ENCODE assay signal across 9 cellular contexts in the genomic region with DNA sequence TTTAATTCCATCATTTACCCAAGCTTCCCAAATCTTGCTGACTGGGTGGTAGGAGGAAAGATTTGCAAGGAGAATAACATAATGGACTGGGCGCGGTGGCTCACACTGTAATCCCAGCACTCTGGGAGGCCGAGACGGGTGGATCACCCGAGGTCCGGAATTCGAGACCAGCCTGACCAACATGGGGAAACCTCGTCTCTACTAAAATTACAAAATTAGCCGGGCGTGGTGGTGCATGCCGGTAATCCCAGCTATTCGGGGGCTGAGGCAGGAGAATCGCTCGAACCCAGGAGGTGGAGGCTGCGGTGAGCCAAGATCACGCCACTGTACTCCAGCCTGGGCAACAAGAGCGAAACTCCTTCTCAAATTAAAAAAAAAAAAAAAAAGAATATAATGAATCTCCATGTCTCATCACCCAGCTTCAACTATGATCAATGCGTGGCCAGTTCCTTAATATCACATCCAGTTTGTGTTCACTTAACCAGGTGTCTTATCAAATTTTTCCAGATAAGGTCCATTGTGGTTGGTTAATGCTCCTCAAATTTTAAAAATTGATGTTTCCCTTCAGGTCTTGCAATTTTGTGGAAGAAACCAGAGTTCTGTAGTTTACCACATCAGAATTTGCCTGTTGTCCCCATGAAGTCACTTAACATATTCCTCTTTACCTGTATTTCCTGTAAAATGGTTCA. TPM values are rescaled to one million over a fixed set of nuclear protein-coding genes. Genes with fewer than 3 reads are reported as not detected.
A peak's percentile ranks its signal among the peaks of the same experiment; 100 is the strongest.
DNase-seq lines count a peak whose midpoint lies in the region; ATAC-seq, FAIRE-seq and TF ChIP-seq lines count a peak whose summit lies in the region.
"Had no signal": no experiment of that assay in that cellular context is flagged by ENCODE, and none has a peak within 500 bp of the region (broad histone marks: within the 10 kb centered on the region; RNA-seq: fewer than 3 reads in every experiment).

No MANE protein-coding gene starts in this region.

- no peak for ATAC-seq in GM12878
- no peak for ATAC-seq in HG03469 (IDR thresholded peaks at IDR 0.05; ENCODE audit: unreplicated experiment)
- no peak for ATAC-seq in GM19351 (IDR thresholded peaks at IDR 0.05; ENCODE audit: unreplicated experiment)

- H4K20me1 ChIP-seq in KMS-11 (ENCODE audit: insufficient read depth) (no peaks in the 10 kb centered on the region), GM12878 (ENCODE audit: control insufficient read depth, insufficient read depth) (peaks cover 3% of the 10 kb centered on the region; the same call in 1 of the 2 replicates)

- no peak for TF ChIP-seq EP300 in GM12878 (IDR thresholded peaks at IDR 0.05; ENCODE audit: borderline replicate concordance in 1 of 2, control insufficient read depth in 1 of 2, low read depth in 2 of 2, low read length in 2 of 2)

- H3K27me3 Mint-ChIP-seq in nephron (ENCODE audit: low read depth), result no peaks in the 10 kb centered on the region

- H3K27ac Mint-ChIP-seq in nephron, result peak overlapping the region; percentile 80 to 96 (median 93)

- CTCF ChIA-PET in GM12878 (lab: Yijun Ruan, JAX), result interaction anchor here (1.2 kb wide), 1 partner anchor 8 kb away, joined by 4 read pairs; no protein-coding TSS in a partner anchor

- peaks cover 29% of the 10 kb centered on the region for H3K4me1 Mint-ChIP-seq in nephron

- peaks cover 70% of the 10 kb centered on the region for H3K36me3 Mint-ChIP-seq in nephron (ENCODE audit: low read depth)

- TF ChIP-seq POLR2A in GM12878 (IDR thresholded peaks at IDR 0.05; ENCODE audit: low read depth, low read length), result no peak

- peak overlapping the region; percentile 80; the same call in 1 of the 2 replicates for H2AFZ ChIP-seq in KMS-11 (ENCODE audit: low read depth)
- no peak overlapping the region for H2AFZ ChIP-seq in GM12878 (ENCODE audit: control insufficient read depth, low read depth, low read length)

- H3K27ac ChIP-seq in C4-2B (peak overlapping the region; percentile 97; the same call in 1 of the 2 replicates), KMS-11 (peak overlapping the region; percentile 84; the same call in 1 of the 2 replicates), GM12878 (ENCODE audit: control insufficient read depth, insufficient read depth) (peak overlapping the region; percentile 41; the same call in 1 of the 2 replicates)

- no peak for TF ChIP-seq CTCF in C4-2B (conservative IDR thresholded peaks at IDR 0.05)
- no peak for TF ChIP-seq CTCF in KMS-11 (conservative IDR thresholded peaks at IDR 0.05; ENCODE audit: low read depth, low read length)
- no peak for TF ChIP-seq CTCF in GM12878 (IDR thresholded peaks at IDR 0.05 in 2 of 3, conservative IDR thresholded peaks at IDR 0.05 in 1 of 3; ENCODE audit: control insufficient read depth in 2 of 3, extremely low read depth in 1 of 3, insufficient read depth in 1 of 3, low read depth in 3 of 3, low read length in 3 of 3)
- no peak for TF ChIP-seq CTCF in nephron (IDR thresholded peaks at IDR 0.05; ENCODE audit: unreplicated experiment in 3 of 3)

- H3K27me3 ChIP-seq in KMS-11 (ENCODE audit: insufficient read depth, low read depth) (no peaks in the 10 kb centered on the region), GM12878 (replicated peaks in 1 of 2; ENCODE audit: control insufficient read depth in 2 of 2, insufficient read depth in 2 of 2, low read length in 1 of 2) (no peaks in the 10 kb centered on the region)

- H3K79me2 ChIP-seq in KMS-11 (ENCODE audit: insufficient read depth, low read depth) (peaks cover 28% of the 10 kb centered on the region), GM12878 (ENCODE audit: control insufficient read depth, insufficient read depth, low read length) (peaks cover 27% of the 10 kb centered on the region)

- in situ Hi-C loops in GM12878 (cut with MboI), result no loop called here

- intact Hi-C loops in GM12878 (cut with micrococcal nuclease; ENCODE audit: unreplicated experiment), result loop anchor here (1.0 kb wide), 2 partner anchors 10 to 28 kb away; a partner anchor contains a TSS

- DNase-seq in GM12878 (ENCODE audit: low read depth, low spot score) (no peak), SW480 (ENCODE audit: low spot score) (no peak), GDM1 (lab: John Stamatoyannopoulos, UW) (no peak)

- POLR2A ChIA-PET in GM12878 (lab: Charles Lee), result interaction anchor here (0.6 to 2.0 kb wide), 6 partner anchors 8 to 50 kb away, joined by 3 to 6 read pairs (median 4); a partner anchor contains a TSS

- H3K9ac ChIP-seq in KMS-11, result peak overlapping the region; percentile 96; the same call in 1 of the 2 replicates
- H3K9ac ChIP-seq in GM12878 (ENCODE audit: control insufficient read depth, insufficient read depth, low read length), result no peak overlapping the region

- no peak for FAIRE-seq in GM12878 (lab: Jason Lieb, UNC)

- RAD21 ChIA-PET in GM12878 (lab: Charles Lee; ENCODE audit: unreplicated experiment), result interaction anchor here (1.6 kb wide), 1 partner anchor 65 kb away, joined by 3 read pairs; a partner anchor contains a TSS

- H3K9me3 Mint-ChIP-seq in nephron, result no peaks in the 10 kb centered on the region

- H3K4me3 Mint-ChIP-seq in nephron, result peak overlapping the region; percentile 98 to 100 (median 98)

- H3K36me3 ChIP-seq in KMS-11 (ENCODE audit: insufficient read depth) (peaks cover 17% of the 10 kb centered on the region; the same call in 1 of the 2 replicates), GM12878 (ENCODE audit: control insufficient read depth in 2 of 2, insufficient read depth in 2 of 2, low read length in 1 of 2) (peaks cover 22 to 37% of the 10 kb centered on the region in 2 experiments)

- H3K4me3 ChIP-seq in KMS-11 (IDR thresholded peaks at IDR 0.05; ENCODE audit: insufficient read depth, low read depth, low read length) (peak overlapping the region; percentile 15), GM12878 (peak overlapping the region; percentile 63; the same call in 1 of the 2 replicates)

- peak overlapping the region; percentile 97 for H3K4me2 ChIP-seq in KMS-11
- H3K4me2 ChIP-seq in GM12878 (ENCODE audit: control insufficient read depth, insufficient read depth), result peak overlapping the region; percentile 73; the same call in 1 of the 2 replicates

- WGBS in GM12878 (ENCODE audit: insufficient coverage, insufficient replicate concordance, low lambda C conversion rate, missing lambda C conversion rate), result 92% methylated on average over 12 of the region's 18 CpGs

- BruUV-seq in GM12878 (replicated peaks; lab: Mats Ljungman, UMichigan), result no TSS peak

- no peaks in the 10 kb centered on the region for H3K9me3 ChIP-seq in GM12878 (replicated peaks; ENCODE audit: control insufficient read depth, insufficient read depth, low read length)

- TF ChIP-seq RAD21 in GM12878 (IDR thresholded peaks at IDR 0.05; ENCODE audit: insufficient read depth, low read depth, low read length), result no peak

- H3K4me1 ChIP-seq in KMS-11 (ENCODE audit: low read depth, poor library complexity, severe bottlenecking) (peaks cover 16% of the 10 kb centered on the region), GM12878 (ENCODE audit: control insufficient read depth, insufficient read depth, low read length) (0 out of 2 replicates have a peak, but pooled peaks cover 4% of the 10 kb centered on the region)

- SMC1A ChIA-PET in GM12878 (lab: Charles Lee; ENCODE audit: uncharacterized antibody, unreplicated experiment), result interaction anchor here (0.6 kb wide), 1 partner anchor 75 kb away, joined by 4 read pairs; no protein-coding TSS in a partner anchor

RNA-seq across cellular contexts. Expression of a gene that starts 1.3 kb away (rescaled TPM):
- total RNA-seq in GM12878 (2013; cell fraction: nucleolus; rRNA removed), result 51.7 and 54.6 TPM in 2 replicates
- total RNA-seq in GM12878 (2014; rRNA removed) (46.6 and 49.4 TPM in 2 replicates), GM12878 (2014; rRNA removed; fragmentation: Illumina TruSeq; extraction: Trizol) (25.7 and 25.8 TPM in 2 replicates), GM12878 (2021) (56.1 and 61.8 TPM in 2 replicates)
- polyA plus RNA-seq in GM12878 (2011; ENCODE audit: low read depth), result 21.7 TPM
- polyA plus RNA-seq in GM12878 (2011; rRNA removed) (30.8 and 44.4 TPM in 2 replicates), GM12878 (2014; fragmentation: Illumina TruSeq; extraction: Trizol) (21.0 and 36.9 TPM in 2 replicates), GM12878 (2014; fragmentation: Nextera tagmentation; extraction: Ambion mirVana) (1 to 10 TPM; 6.1 to 8.1 TPM), GM12878 (2014; rRNA removed) (70.6 and 81.7 TPM in 2 replicates), GM12878 (2016; fragmentation: Nextera tagmentation; extraction: Ambion mirVana) (10 to 100 TPM; 66.8 to 71.3 TPM)
- 54.9 and 80.9 TPM in 2 replicates for polyA plus RNA-seq in GM12878 (2011; cell fraction: cytosol; rRNA removed)
- 273 and 282 TPM in 2 replicates for polyA plus RNA-seq in GM12878 (2011; cell fraction: nucleus; rRNA removed)
- polyA plus RNA-seq in GM12878 (2012), result 40.9 and 45.8 TPM in 2 replicates
- 53.6 and 96.3 TPM in 2 replicates for polyA minus RNA-seq in GM12878 (2011; rRNA and poly(A)+ RNA removed)
- polyA minus RNA-seq in GM12878 (2011; cell fraction: cytosol; rRNA and poly(A)+ RNA removed), result 22.8 and 23.0 TPM in 2 replicates
- 96.4 and 138 TPM in 2 replicates for polyA minus RNA-seq in GM12878 (2011; cell fraction: nucleus; rRNA and poly(A)+ RNA removed)

RNA-seq across cellular contexts. Expression of a gene that starts 10.0 kb away (rescaled TPM):
- total RNA-seq in GM12878 (2013; cell fraction: nucleolus; rRNA removed), result 83.0 and 85.8 TPM in 2 replicates
- total RNA-seq in GM12878 (2014; rRNA removed) (148 and 159 TPM in 2 replicates), GM12878 (2014; rRNA removed; fragmentation: Illumina TruSeq; extraction: Trizol) (110 and 115 TPM in 2 replicates), GM12878 (2021) (180 and 191 TPM in 2 replicates)
- 363 TPM for polyA plus RNA-seq in GM12878 (2011; ENCODE audit: low read depth)
- polyA plus RNA-seq in GM12878 (2011; rRNA removed) (163 and 269 TPM in 2 replicates), GM12878 (2014; fragmentation: Illumina TruSeq; extraction: Trizol) (120 and 164 TPM in 2 replicates), GM12878 (2014; fragmentation: Nextera tagmentation; extraction: Ambion mirVana) (10 to 100 TPM; 65.6 to 68.9 TPM), GM12878 (2014; rRNA removed) (156 and 174 TPM in 2 replicates), GM12878 (2016; fragmentation: Nextera tagmentation; extraction: Ambion mirVana) (100 to 1,000 TPM; 340 to 356 TPM)
- 161 and 196 TPM in 2 replicates for polyA plus RNA-seq in GM12878 (2011; cell fraction: cytosol; rRNA removed)
- 276 and 344 TPM in 2 replicates for polyA plus RNA-seq in GM12878 (2011; cell fraction: nucleus; rRNA removed)
- 175 and 249 TPM in 2 replicates for polyA plus RNA-seq in GM12878 (2012)
- polyA minus RNA-seq in GM12878 (2011; rRNA and poly(A)+ RNA removed), result 166 and 258 TPM in 2 replicates
- 45.6 and 50.7 TPM in 2 replicates for polyA minus RNA-seq in GM12878 (2011; cell fraction: cytosol; rRNA and poly(A)+ RNA removed)
- 52.1 and 85.1 TPM in 2 replicates for polyA minus RNA-seq in GM12878 (2011; cell fraction: nucleus; rRNA and poly(A)+ RNA removed)

RNA-seq across cellular contexts. Expression of a gene that starts 29.5 kb away (rescaled TPM):
- 59.5 and 59.7 TPM in 2 replicates for total RNA-seq in GM12878 (2013; cell fraction: nucleolus; rRNA removed)
- total RNA-seq in GM12878 (2014; rRNA removed), result 15.6 and 19.4 TPM in 2 replicates
- total RNA-seq in GM12878 (2014; rRNA removed; fragmentation: Illumina TruSeq; extraction: Trizol), result 8.1 and 9.1 TPM in 2 replicates
- total RNA-seq in GM12878 (2021), result 34.3 and 39.7 TPM in 2 replicates
- 9.2 TPM for polyA plus RNA-seq in GM12878 (2011; ENCODE audit: low read depth)
- 18.7 and 25.9 TPM in 2 replicates for polyA plus RNA-seq in GM12878 (2011; rRNA removed)
- 27.4 and 32.2 TPM in 2 replicates for polyA plus RNA-seq in GM12878 (2011; cell fraction: cytosol; rRNA removed)
- polyA plus RNA-seq in GM12878 (2011; cell fraction: nucleus; rRNA removed), result 109 and 150 TPM in 2 replicates
- polyA plus RNA-seq in GM12878 (2012), result 20.8 and 21.5 TPM in 2 replicates
- 13.8 and 19.1 TPM in 2 replicates for polyA plus RNA-seq in GM12878 (2014; fragmentation: Illumina TruSeq; extraction: Trizol)
- 1 to 10 TPM; 2.2 to 2.4 TPM for polyA plus RNA-seq in GM12878 (2014; fragmentation: Nextera tagmentation; extraction: Ambion mirVana)
- polyA plus RNA-seq in GM12878 (2014; rRNA removed), result 33.0 and 34.0 TPM in 2 replicates
- 1 to 10 TPM; 6.8 to 9.8 TPM for polyA plus RNA-seq in GM12878 (2016; fragmentation: Nextera tagmentation; extraction: Ambion mirVana)
- polyA minus RNA-seq in GM12878 (2011; rRNA and poly(A)+ RNA removed), result 27.9 and 30.6 TPM in 2 replicates
- 17.6 and 22.2 TPM in 2 replicates for polyA minus RNA-seq in GM12878 (2011; cell fraction: cytosol; rRNA and poly(A)+ RNA removed)
- 23.1 and 41.1 TPM in 2 replicates for polyA minus RNA-seq in GM12878 (2011; cell fraction: nucleus; rRNA and poly(A)+ RNA removed)

RNA-seq across cellular contexts. Expression of a gene that starts 44.7 kb away (rescaled TPM):
- not detected in 2 replicates for total RNA-seq in GM12878 (2013; cell fraction: nucleolus; rRNA removed)
- not detected in 2 replicates for total RNA-seq in GM12878 (2014; rRNA removed)
- total RNA-seq in GM12878 (2014; rRNA removed; fragmentation: Illumina TruSeq; extraction: Trizol), result not detected in 2 replicates
- not detected in 2 replicates for total RNA-seq in GM12878 (2021)
- not detected for polyA plus RNA-seq in GM12878 (2011; ENCODE audit: low read depth)
- polyA plus RNA-seq in GM12878 (2011; rRNA removed), result 0.03 TPM in 1 of 2 replicates, not detected in the other
- polyA plus RNA-seq in GM12878 (2011; cell fraction: cytosol; rRNA removed), result 0.03 TPM in 1 of 2 replicates, not detected in the other
- 0.64 and 1.1 TPM in 2 replicates for polyA plus RNA-seq in GM12878 (2011; cell fraction: nucleus; rRNA removed)
- 0.08 TPM in 1 of 2 replicates, not detected in the other for polyA plus RNA-seq in GM12878 (2012)
- polyA plus RNA-seq in GM12878 (2014; fragmentation: Illumina TruSeq; extraction: Trizol), result not detected in 2 replicates
- polyA plus RNA-seq in GM12878 (2014; fragmentation: Nextera tagmentation; extraction: Ambion mirVana), result not detected
- polyA plus RNA-seq in GM12878 (2014; rRNA removed), result not detected in 2 replicates
- under 1 TPM in 1 of 2 experiments, not detected in 1; 0.09 TPM for polyA plus RNA-seq in GM12878 (2016; fragmentation: Nextera tagmentation; extraction: Ambion mirVana)
- polyA minus RNA-seq in GM12878 (2011; rRNA and poly(A)+ RNA removed), result not detected in 2 replicates
- polyA minus RNA-seq in GM12878 (2011; cell fraction: cytosol; rRNA and poly(A)+ RNA removed), result not detected in 2 replicates
- 0.38 TPM in 1 of 2 replicates, not detected in the other for polyA minus RNA-seq in GM12878 (2011; cell fraction: nucleus; rRNA and poly(A)+ RNA removed)
- total RNA-seq: RPMI7951 had no signal

RNA-seq across cellular contexts. Expression of a gene that starts 49.5 kb away (rescaled TPM):
- 132 and 135 TPM in 2 replicates for total RNA-seq in GM12878 (2013; cell fraction: nucleolus; rRNA removed)
- 50.9 and 53.9 TPM in 2 replicates for total RNA-seq in GM12878 (2014; rRNA removed)
- 46.1 and 50.4 TPM in 2 replicates for total RNA-seq in GM12878 (2014; rRNA removed; fragmentation: Illumina TruSeq; extraction: Trizol)
- total RNA-seq in GM12878 (2021), result 44.9 and 50.7 TPM in 2 replicates
- polyA plus RNA-seq in GM12878 (2011; ENCODE audit: low read depth), result 31.4 TPM
- 49.7 and 58.5 TPM in 2 replicates for polyA plus RNA-seq in GM12878 (2011; rRNA removed)
- 55.7 and 63.4 TPM in 2 replicates for polyA plus RNA-seq in GM12878 (2011; cell fraction: cytosol; rRNA removed)
- polyA plus RNA-seq in GM12878 (2011; cell fraction: nucleus; rRNA removed), result 145 and 159 TPM in 2 replicates
- 33.0 and 34.6 TPM in 2 replicates for polyA plus RNA-seq in GM12878 (2012)
- 53.5 and 55.9 TPM in 2 replicates for polyA plus RNA-seq in GM12878 (2014; fragmentation: Illumina TruSeq; extraction: Trizol)
- polyA plus RNA-seq in GM12878 (2014; fragmentation: Nextera tagmentation; extraction: Ambion mirVana), result 10 to 100 TPM; 13.7 to 23.6 TPM
- polyA plus RNA-seq in GM12878 (2014; rRNA removed), result 65.1 and 72.4 TPM in 2 replicates
- 10 to 100 TPM; 79.2 to 82.7 TPM for polyA plus RNA-seq in GM12878 (2016; fragmentation: Nextera tagmentation; extraction: Ambion mirVana)
- polyA minus RNA-seq in GM12878 (2011; rRNA and poly(A)+ RNA removed), result 72.0 and 84.9 TPM in 2 replicates
- polyA minus RNA-seq in GM12878 (2011; cell fraction: cytosol; rRNA and poly(A)+ RNA removed), result 13.2 and 18.6 TPM in 2 replicates
- polyA minus RNA-seq in GM12878 (2011; cell fraction: nucleus; rRNA and poly(A)+ RNA removed), result 60.4 and 91.0 TPM in 2 replicates

Comparison
In these comparisons a context has a peak if more than half of its experiments do, and no peak if none do; other contexts are left out.
1. H3K27ac ChIP-seq: peak in every context shown above with its lines; median percentile 97 in C4-2B; 84 in KMS-11; 41 in GM12878.